In the genomic region with DNA sequence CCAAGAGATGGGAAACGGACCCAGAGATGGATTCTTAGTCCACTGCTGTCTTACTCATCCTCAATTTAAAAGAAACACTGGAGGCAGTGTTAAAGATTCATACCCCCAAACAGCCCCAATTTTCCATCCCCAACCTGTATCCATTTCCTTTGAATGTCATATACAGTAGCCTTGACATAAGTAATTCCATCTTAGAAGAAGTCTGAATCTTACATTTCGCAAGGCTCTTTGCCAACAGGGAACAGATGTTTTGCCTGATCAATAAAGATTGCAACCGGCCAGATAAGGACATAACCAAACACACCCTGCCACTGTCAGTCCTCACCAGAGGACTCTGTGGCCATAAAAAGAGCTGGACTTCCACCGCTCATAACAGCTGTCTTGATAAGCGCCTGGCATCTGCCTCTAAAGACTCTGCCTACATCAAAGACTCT, we compare ENCODE assay signal across 23 cellular contexts. TPM values are rescaled to one million over a fixed set of nuclear protein-coding genes. Genes with fewer than 3 reads are reported as not detected.
A peak's percentile ranks its signal among the peaks of the same experiment; 100 is the strongest.
DNase-seq lines count a peak whose midpoint lies in the region; ATAC-seq and TF ChIP-seq lines count a peak whose summit lies in the region.
"Had no signal": no experiment of that assay in that cellular context is flagged by ENCODE, and none has a peak within 500 bp of the region (broad histone marks: within the 10 kb centered on the region; RNA-seq: fewer than 3 reads in every experiment).

No MANE protein-coding gene starts in this region.

- H3K36me3 Mint-ChIP-seq in naive thymus-derived CD4-positive, alpha-beta T cell = no peaks in the 10 kb centered on the region
- H3K36me3 Mint-ChIP-seq in endothelial cell (ENCODE audit: low read depth, unreplicated experiment) = peaks cover 14% of the 10 kb centered on the region
- H3K36me3 Mint-ChIP-seq: activated CD4-positive, alpha-beta memory T cell treated with anti-CD3 and anti-CD28 coated beads for 36 hours had no signal

- POLR2A ChIA-PET in naive thymus-derived CD4-positive, alpha-beta T cell (lab: Charles Lee) = interaction anchor here (1.2 to 1.5 kb wide), 2 partner anchors 13 to 26 kb away, joined by 3 to 5 read pairs; no protein-coding TSS in a partner anchor

- TF ChIP-seq CTCF in Peyer's patch (IDR thresholded peaks at IDR 0.05) (no peak), sigmoid colon (IDR thresholded peaks at IDR 0.05) (no peak), endothelial cell (IDR thresholded peaks at IDR 0.05; ENCODE audit: unreplicated experiment) (no peak)

- H3K4me3 ChIP-seq in Peyer's patch = no peak overlapping the region
- H3K4me3 ChIP-seq in sigmoid colon = no peak overlapping the region
- no peak overlapping the region for H3K4me3 ChIP-seq in naive thymus-derived CD4-positive, alpha-beta T cell (ENCODE audit: low read length)
- H3K4me3 ChIP-seq: breast epithelium, coronary artery, left lung, tibial nerve had no signal

- peaks cover 0 to 4% (median 3%) of the 10 kb centered on the region in 4 donors for H3K4me1 ChIP-seq in Peyer's patch
- H3K4me1 ChIP-seq in sigmoid colon = peaks cover 0 to 11% (median 3%) of the 10 kb centered on the region in 4 donors
- H3K4me1 ChIP-seq in naive thymus-derived CD4-positive, alpha-beta T cell (ENCODE audit: control insufficient read depth in 2 of 2, insufficient read depth in 2 of 2, low read length in 2 of 2) = peaks cover 0 to 9% of the 10 kb centered on the region in 2 donors

- peaks cover 10 to 35% (median 23%) of the 10 kb centered on the region in 7 donors for H3K4me1 Mint-ChIP-seq in naive thymus-derived CD4-positive, alpha-beta T cell
- no peaks in the 10 kb centered on the region for H3K4me1 Mint-ChIP-seq in endothelial cell (ENCODE audit: unreplicated experiment)

- WGBS in sigmoid colon, 2 donors = 36 to 68% methylated on average over 5 of the region's 5 CpGs

- H3K27ac ChIP-seq in Peyer's patch (no peak overlapping the region), sigmoid colon (no peak overlapping the region)
- H3K27ac ChIP-seq in naive thymus-derived CD4-positive, alpha-beta T cell (ENCODE audit: low read depth, low read length) = no peak overlapping the region
- H3K27ac ChIP-seq: 22Rv1 had no signal

- H3K27ac Mint-ChIP-seq in naive thymus-derived CD4-positive, alpha-beta T cell = no peak overlapping the region
- H3K27ac Mint-ChIP-seq in endothelial cell (ENCODE audit: unreplicated experiment) = no peak overlapping the region
- H3K27ac Mint-ChIP-seq: activated B cell treated with CpG ODN at 0.5 μM for 24 hours had no signal

- no peak for TF ChIP-seq EP300 in sigmoid colon (IDR thresholded peaks at IDR 0.05)

- H3K4me3 Mint-ChIP-seq in naive thymus-derived CD4-positive, alpha-beta T cell = no peak overlapping the region
- H3K4me3 Mint-ChIP-seq in endothelial cell (ENCODE audit: unreplicated experiment) = no peak overlapping the region
- H3K4me3 Mint-ChIP-seq: activated B cell treated with CpG ODN at 0.5 μM for 24 hours; activated CD4-positive, alpha-beta memory T cell treated with anti-CD3 and anti-CD28 coated beads for 36 hours; stimulated activated naive CD8-positive, alpha-beta T cell treated with anti-CD3 and anti-CD28 coated beads, Interleukin-15, Interleukin-2, amounts not matched to agents 100 ng/mL and 50 ng/mL, for 24 hours had no signal

- no peaks in the 10 kb centered on the region for H3K9me3 ChIP-seq in Peyer's patch
- H3K9me3 ChIP-seq in sigmoid colon = no peaks in the 10 kb centered on the region
- H3K9me3 ChIP-seq in naive thymus-derived CD4-positive, alpha-beta T cell (ENCODE audit: control insufficient read depth in 2 of 3, low read length in 3 of 3) = no peaks in the 10 kb centered on the region
- H3K9me3 ChIP-seq: breast epithelium, left lung had no signal

- CTCF ChIA-PET in naive thymus-derived CD4-positive, alpha-beta T cell (lab: Charles Lee) = interaction anchor here (1.3 kb wide), 1 partner anchor 26 kb away, joined by 10 read pairs; no protein-coding TSS in a partner anchor

- DNase-seq in NCI-H146 (lab: John Stamatoyannopoulos, UW) (peak; percentile 20), NCI-H146 treated with DMSO at 0.1 percent for 48 hours (lab: John Stamatoyannopoulos, UW; ENCODE audit: unreplicated experiment) (no peak), Peyer's patch (peak in 2 of 3 donors; percentile 59 to 84), erythroblast (lab: John Stamatoyannopoulos, UW) (peak; percentile 91 to 98), sigmoid colon (peak; percentile 22), endothelial cell (ENCODE audit: low spot score) (no peak)
- DNase-seq in naive thymus-derived CD4-positive, alpha-beta T cell = no peak
- DNase-seq: activated B cell treated with CpG ODN at 0.5 μM for 24 hours; activated CD4-positive, alpha-beta memory T cell treated with anti-CD3 and anti-CD28 coated beads for 36 hours; AML-193; amniotic stem cell; DND-41; Kasumi-1; left lung; NCI-H1930; NCI-H2227 treated with DMSO at 0.1 percent for 48 hours; T-helper 2 cell had no signal

- peaks cover 0 to 3% (median 0%) of the 10 kb centered on the region in 11 donors for H3K9me3 Mint-ChIP-seq in naive thymus-derived CD4-positive, alpha-beta T cell
- H3K9me3 Mint-ChIP-seq in endothelial cell (ENCODE audit: unreplicated experiment) = peaks cover 7% of the 10 kb centered on the region
- H3K9me3 Mint-ChIP-seq: activated B cell treated with CpG ODN at 0.5 μM for 24 hours; activated CD4-positive, alpha-beta memory T cell treated with anti-CD3 and anti-CD28 coated beads for 36 hours had no signal

- intact Hi-C loops in sigmoid colon (cut with DNase I) = no loop called here
- intact Hi-C loops in naive thymus-derived CD4-positive, alpha-beta T cell (cut with micrococcal nuclease) = loop anchor here in 1 of 2 donors (1.0 kb wide), 1 partner anchor 60 kb away; no protein-coding TSS in a partner anchor

- peaks cover 0 to 5% (median 0%) of the 10 kb centered on the region in 5 donors for H3K27me3 Mint-ChIP-seq in naive thymus-derived CD4-positive, alpha-beta T cell
- H3K27me3 Mint-ChIP-seq in endothelial cell (ENCODE audit: unreplicated experiment) = peaks cover 10% of the 10 kb centered on the region
- H3K27me3 Mint-ChIP-seq: stimulated activated naive CD8-positive, alpha-beta T cell treated with anti-CD3 and anti-CD28 coated beads, Interleukin-15, Interleukin-2, amounts not matched to agents 100 ng/mL and 50 ng/mL, for 24 hours had no signal

- H3K36me3 ChIP-seq in Peyer's patch (no peaks in the 10 kb centered on the region), sigmoid colon (no peaks in the 10 kb centered on the region)
- no peaks in the 10 kb centered on the region for H3K36me3 ChIP-seq in naive thymus-derived CD4-positive, alpha-beta T cell (ENCODE audit: control insufficient read depth in 2 of 3, insufficient read depth in 3 of 3, low read length in 3 of 3)
- H3K36me3 ChIP-seq: breast epithelium, left lung, tibial nerve had no signal

- H3K27me3 ChIP-seq in Peyer's patch = no peaks in the 10 kb centered on the region
- H3K27me3 ChIP-seq in sigmoid colon = peaks cover 0 to 7% (median 0%) of the 10 kb centered on the region in 3 donors
- no peaks in the 10 kb centered on the region for H3K27me3 ChIP-seq in naive thymus-derived CD4-positive, alpha-beta T cell (ENCODE audit: control insufficient read depth in 2 of 2, insufficient read depth in 2 of 2, low read length in 2 of 2)
- H3K27me3 ChIP-seq: breast epithelium, left lung, tibial nerve had no signal

- no peak for TF ChIP-seq POLR2A in Peyer's patch (IDR thresholded peaks at IDR 0.05)
- no peak for TF ChIP-seq POLR2A in erythroblast (IDR thresholded peaks at IDR 0.05; ENCODE audit: low read length)
- TF ChIP-seq POLR2A in sigmoid colon (IDR thresholded peaks at IDR 0.05) = no peak

- ATAC-seq in naive thymus-derived CD4-positive, alpha-beta T cell = no peak
- ATAC-seq in GM19351 (IDR thresholded peaks at IDR 0.05; ENCODE audit: unreplicated experiment) = no peak

RNA-seq across cellular contexts. Expression of a gene that starts 59.1 kb away (rescaled TPM):
- total RNA-seq in Peyer's patch = 10 to 100 TPM in 3 of 4 donors, 1 to 10 TPM in 1; 8.3 to 42.4 (median 19.4) TPM
- 10 to 100 TPM in 3 of 4 donors, 1 to 10 TPM in 1; 9.7 to 15.3 (median 13.7) TPM for total RNA-seq in sigmoid colon
- polyA plus RNA-seq in sigmoid colon = 10 to 100 TPM; 16.8 to 17.9 (median 17.3) TPM
- total RNA-seq in naive thymus-derived CD4-positive, alpha-beta T cell = 10 to 100 TPM; 14.0 to 24.1 (median 17.2) TPM
- polyA plus RNA-seq in naive thymus-derived CD4-positive, alpha-beta T cell = 10 to 100 TPM; 16.8 to 19.9 TPM
- 14.2 TPM for total RNA-seq in endothelial cell (ENCODE audit: unreplicated experiment)

Comparison
In these comparisons a context has a peak if more than half of its experiments do, and no peak if none do; other contexts are left out.
1. DNase-seq: peak in NCI-H146 (single experiment), Peyer's patch (2 of 3), erythroblast (2 of 2) and sigmoid colon (single experiment); none in NCI-H146 treated with DMSO at 0.1 percent for 48 hours (single experiment), naive thymus-derived CD4-positive, alpha-beta T cell (0 of 9) and endothelial cell (single experiment).